Comparison of ENCODE assay signal across 22 cellular contexts in genomic region chr10:99648717-99649116, GRCh38.
"Had no signal": no experiment of that assay in that cellular context is flagged by ENCODE, and none has a peak within 500 bp of the region (broad histone marks: within the 10 kb centered on the region; RNA-seq: fewer than 3 reads in every experiment).

No MANE protein-coding gene starts in this region.

- FAIRE-seq: HepG2 had no signal

- H3K9me3 ChIP-seq: Peyer's patch had no signal

- H3K4me1 ChIP-seq: Peyer's patch, SJCRH30 had no signal

- H3K4me3 ChIP-seq: PC-9, Peyer's patch, SJCRH30 had no signal

- DNase-seq: IMR-90, NCI-H1048, NCI-H1105 treated with DMSO at 0.1 percent for 48 hours, NCI-H1417 treated with DMSO at 0.1 percent for 48 hours, NCI-H146, NCI-H1694 treated with DMSO at 0.1 percent for 48 hours, NCI-H1930, NCI-H2081 treated with DMSO at 0.1 percent for 48 hours, NCI-H2171, NCI-H226, NCI-H446, NCI-H510A, NCI-H524 treated with DMSO at 0.1 percent for 48 hours, NCI-H69, NCI-H774, PC-9, Peyer's patch, SHP77 treated with DMSO at 0.1 percent for 48 hours, SJCRH30 had no signal

- H3K27ac ChIP-seq: PC-9, Peyer's patch, SJCRH30 had no signal

- H3K36me3 ChIP-seq: Peyer's patch, SJCRH30 had no signal

- H3K27me3 ChIP-seq: Peyer's patch had no signal

- ATAC-seq: Right ventricle myocardium inferior, SK-N-SH treated with all-trans-retinoic acid at 6 μM for 48 hours had no signal
